30 cellular contexts compared by ENCODE assay signal in the genomic region with DNA sequence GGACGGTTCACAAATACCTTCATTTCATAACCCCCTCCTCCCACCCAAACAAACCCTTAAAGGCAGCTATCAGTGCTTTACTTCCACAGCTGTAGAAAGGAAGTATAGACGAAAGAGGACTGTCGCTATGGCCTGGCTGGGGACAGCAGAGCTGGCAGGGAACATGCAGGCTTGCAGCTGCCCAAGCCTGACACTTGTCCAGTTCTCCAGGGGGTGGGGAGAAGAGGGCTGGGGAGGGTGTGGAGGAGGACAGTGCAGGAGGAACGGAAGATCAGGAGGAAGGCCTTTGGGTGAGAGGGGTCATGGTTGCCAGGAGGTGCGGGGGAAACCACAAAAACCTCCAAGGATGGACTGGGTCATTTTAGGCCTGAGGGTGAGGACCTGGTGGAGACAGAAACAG. TPM values are rescaled to one million over a fixed set of nuclear protein-coding genes. Genes with fewer than 3 reads are reported as not detected.
"Had no signal": no experiment of that assay in that cellular context is flagged by ENCODE, and none has a peak within 500 bp of the region (broad histone marks: within the 10 kb centered on the region; RNA-seq: fewer than 3 reads in every experiment).

No MANE protein-coding gene starts in this region.

- H3K9me3 ChIP-seq: Peyer's patch had no signal

- H3K4me2 ChIP-seq: KMS-11 had no signal

- H3K4me3 Mint-ChIP-seq: activated CD4-positive, alpha-beta T cell treated with anti-CD3 and anti-CD28 coated beads, Interleukin-2, amount 10 ng/mL, durations not matched to agents 7 days and 5 days; activated naive CD4-positive, alpha-beta T cell treated with anti-CD3 and anti-CD28 coated beads for 36 hours; activated naive CD8-positive, alpha-beta T cell; activated naive CD8-positive, alpha-beta T cell treated with anti-CD3 and anti-CD28 coated beads, Interleukin-2, amount 50 U/mL, for 24 hours; activated T-cell treated with anti-CD3 and anti-CD28 coated beads, Interleukin-2, amount 50 U/mL, for 4 hours; activated T-helper 1 cell treated with anti-CD3 and anti-CD28 coated beads, Interleukin-12 subunit alpha, Interleukin-12 subunit beta, Interleukin-2, Interleukin-4 antibody, amounts not matched to agents 30 ng/mL and 10 ng/mL and 1 ng/mL, durations not matched to agents 14 hours and 24 hours and 36 hours; brain had no signal

- H3K4me3 ChIP-seq: Peyer's patch had no signal

- ATAC-seq: activated naive CD8-positive, alpha-beta T cell treated with anti-CD3 and anti-CD28 coated beads, Interleukin-2, amount 50 U/mL, for 24 hours; activated T-cell treated with anti-CD3 and anti-CD28 coated beads, Interleukin-2, amount 50 U/mL, for 4 hours; PC-3 had no signal

- H3K4me1 ChIP-seq: Peyer's patch had no signal

- H3K27me3 Mint-ChIP-seq: activated CD4-positive, alpha-beta T cell treated with anti-CD3 and anti-CD28 coated beads, Interleukin-2, amount 10 ng/mL, durations not matched to agents 7 days and 5 days; activated naive CD8-positive, alpha-beta T cell treated with anti-CD3 and anti-CD28 coated beads, Interleukin-2, amount 50 U/mL, for 24 hours had no signal

- H3K4me1 Mint-ChIP-seq: activated CD4-positive, alpha-beta T cell treated with anti-CD3 and anti-CD28 coated beads, Interleukin-2, amount 10 ng/mL, durations not matched to agents 7 days and 5 days; activated naive CD8-positive, alpha-beta T cell treated with anti-CD3 and anti-CD28 coated beads, Interleukin-2, amount 50 U/mL, for 24 hours; brain had no signal

- H3K27me3 ChIP-seq: Peyer's patch had no signal

- H3K27ac ChIP-seq: KMS-11, Peyer's patch had no signal

- DNase-seq: activated CD4-positive, alpha-beta T cell treated with anti-CD3 and anti-CD28 coated beads, Interleukin-2, amount 10 ng/mL, durations not matched to agents 7 days and 5 days; activated CD4-positive, alpha-beta T cell treated with anti-CD3 and anti-CD28 coated beads, Interleukin-2, amount 50 U/mL, for 48 hours; activated CD8-positive, alpha-beta memory T cell treated with anti-CD3 and anti-CD28 coated beads, Interleukin-2, amount 50 U/mL, for 4 hours; activated gamma-delta T cell treated with Interleukin-2 at 50 U/mL for 16 hours; activated naive CD4-positive, alpha-beta T cell treated with anti-CD3 and anti-CD28 coated beads for 36 hours; activated naive CD8-positive, alpha-beta T cell treated with anti-CD3 and anti-CD28 coated beads, Interleukin-2, amount 50 U/mL, for 24 hours; activated T-cell treated with anti-CD3 and anti-CD28 coated beads for 4 hours; activated T-cell treated with anti-CD3 and anti-CD28 coated beads, Interleukin-2, amount 50 U/mL, for 4 hours; anterior cingulate cortex; MM.1S; MV-4-11; NCI-H1092; NCI-H1436 treated with DMSO at 0.1 percent for 48 hours; NCI-H1694 treated with DMSO at 0.1 percent for 48 hours; NCI-H2029; NCI-H345; NCI-H524 treated with DMSO at 0.1 percent for 48 hours; Peyer's patch; Right ventricle myocardium superior; T1000 had no signal

- H3K9ac ChIP-seq: KMS-11 had no signal

- H3K9me3 Mint-ChIP-seq: activated CD4-positive, alpha-beta T cell treated with anti-CD3 and anti-CD28 coated beads, Interleukin-2, amount 10 ng/mL, durations not matched to agents 7 days and 5 days; activated naive CD4-positive, alpha-beta T cell treated with anti-CD3 and anti-CD28 coated beads for 36 hours; activated naive CD8-positive, alpha-beta T cell treated with anti-CD3 and anti-CD28 coated beads, Interleukin-2, amount 50 U/mL, for 24 hours; activated T-cell treated with anti-CD3 and anti-CD28 coated beads, Interleukin-2, amount 50 U/mL, for 4 hours; activated T-helper 1 cell treated with anti-CD3 and anti-CD28 coated beads, Interleukin-12 subunit alpha, Interleukin-12 subunit beta, Interleukin-2, Interleukin-4 antibody, amounts not matched to agents 30 ng/mL and 10 ng/mL and 1 ng/mL, durations not matched to agents 14 hours and 24 hours and 36 hours; brain had no signal

- H3K27ac Mint-ChIP-seq: activated CD4-positive, alpha-beta T cell treated with anti-CD3 and anti-CD28 coated beads, Interleukin-2, amount 10 ng/mL, durations not matched to agents 7 days and 5 days; activated naive CD4-positive, alpha-beta T cell treated with anti-CD3 and anti-CD28 coated beads for 36 hours; activated naive CD8-positive, alpha-beta T cell; activated naive CD8-positive, alpha-beta T cell treated with anti-CD3 and anti-CD28 coated beads, Interleukin-2, amount 50 U/mL, for 24 hours; activated T-helper 1 cell treated with anti-CD3 and anti-CD28 coated beads, Interleukin-12 subunit alpha, Interleukin-12 subunit beta, Interleukin-2, Interleukin-4 antibody, amounts not matched to agents 30 ng/mL and 10 ng/mL and 1 ng/mL, durations not matched to agents 14 hours and 24 hours and 36 hours; brain had no signal

RNA-seq across cellular contexts. Expression of a gene that starts 34.6 kb away (rescaled TPM):
- total RNA-seq: activated CD4-positive, alpha-beta T cell treated with anti-CD3 and anti-CD28 coated beads, Interleukin-2, amount 10 ng/mL, durations not matched to agents 7 days and 5 days; activated naive CD4-positive, alpha-beta T cell treated with anti-CD3 and anti-CD28 coated beads for 36 hours; activated T-cell treated with anti-CD3 and anti-CD28 coated beads, Interleukin-2, amount 50 U/mL, for 4 hours; activated T-helper 1 cell treated with anti-CD3 and anti-CD28 coated beads, Interleukin-12 subunit alpha, Interleukin-12 subunit beta, Interleukin-2, Interleukin-4 antibody, amounts not matched to agents 30 ng/mL and 10 ng/mL and 1 ng/mL, durations not matched to agents 14 hours and 24 hours and 36 hours; bronchial epithelial cell; LHCN-M2; NCI-H460; PC-3; Peyer's patch; Right ventricle myocardium superior; T-helper 1 cell treated with Interleukin-12 subunit alpha and Interleukin-12 subunit beta and Interleukin-4 antibody, amounts not matched to agents 30 ng/mL and 1 ng/mL, for 36 hours; T-helper 2 cell treated with Interferon-gamma antibody and Interleukin-4, amounts not matched to agents 100 ng/mL and 5 ng/mL, for 36 hours had no signal
